ENCODE assay signal across 13 cellular contexts in the genomic region with DNA sequence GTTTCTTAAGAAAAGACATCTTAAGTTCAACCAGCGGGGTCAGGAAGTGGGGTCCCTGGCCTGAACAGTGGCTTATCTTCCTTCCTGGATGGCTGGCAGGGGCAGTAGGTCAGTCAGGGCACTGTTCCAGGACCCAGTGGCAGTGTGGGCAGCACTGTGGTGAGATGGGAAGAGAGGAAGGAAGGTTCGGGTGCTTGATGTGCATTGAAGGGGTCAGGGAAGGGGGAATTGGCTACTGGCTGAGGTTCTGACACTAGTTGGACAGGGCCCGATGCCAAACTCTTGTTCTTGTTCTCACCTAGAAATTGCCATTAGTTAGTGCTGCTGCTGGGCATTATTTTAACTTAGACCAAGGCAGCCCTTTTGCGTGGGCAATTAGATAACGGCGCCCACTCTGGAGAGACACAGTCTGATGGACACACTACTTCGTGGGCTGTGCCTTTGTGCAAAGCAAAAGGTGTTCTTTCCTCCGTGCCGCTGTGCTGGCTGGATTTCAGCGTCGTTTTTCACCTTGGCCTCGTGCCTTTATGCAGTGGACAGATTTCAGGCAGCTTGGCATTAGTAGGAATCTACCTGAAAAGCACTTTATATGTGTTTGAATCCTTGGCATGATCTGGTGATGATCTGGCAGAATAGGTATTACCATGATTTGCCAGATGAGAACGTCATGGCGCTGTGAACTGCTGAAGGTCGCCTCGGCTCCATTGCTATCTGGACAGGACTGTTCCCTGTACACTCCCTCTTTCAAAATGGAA. TPM values are rescaled to one million over a fixed set of nuclear protein-coding genes. Genes with fewer than 3 reads are reported as not detected.
DNase-seq lines count a peak whose midpoint lies in the region; ATAC-seq and TF ChIP-seq lines count a peak whose summit lies in the region.
"Had no signal": no experiment of that assay in that cellular context is flagged by ENCODE, and none has a peak within 500 bp of the region (broad histone marks: within the 10 kb centered on the region; RNA-seq: fewer than 3 reads in every experiment).

No MANE protein-coding gene starts in this region.

- H3K4me1 ChIP-seq in HEK293 (ENCODE audit: control insufficient read depth, insufficient read depth, low read length) (peaks cover 19% of the 10 kb centered on the region), right lobe of liver (peaks cover 0 to 39% (median 7%) of the 10 kb centered on the region in 4 donors), stomach (peaks cover 37 to 73% (median 60%) of the 10 kb centered on the region in 4 donors)

- H3K27ac Mint-ChIP-seq in activated CD4-positive, alpha-beta T cell treated with anti-CD3 and anti-CD28 coated beads, Interleukin-2, amount 10 ng/mL, durations not matched to agents 24 days and 14 days, result no peak overlapping the region
- H3K27ac Mint-ChIP-seq: stimulated activated naive B cell treated with anti-CD40 and anti-IgM and Interleukin-4, amounts not matched to agents 10 μg/mL and 1 μg/mL and 100 μg/mL, for 72 hours had no signal

- intact Hi-C loops in right lobe of liver (cut with DNase I) (no loop called here), stomach (cut with DNase I; ENCODE audit: low total_unique reads) (no loop called here)
- intact Hi-C loops in activated CD4-positive, alpha-beta T cell treated with anti-CD3 and anti-CD28 coated beads, Interleukin-2, amount 10 ng/mL, durations not matched to agents 24 days and 14 days (cut with micrococcal nuclease), result no loop called here

- no peaks in the 10 kb centered on the region for H3K36me3 Mint-ChIP-seq in activated CD4-positive, alpha-beta T cell treated with anti-CD3 and anti-CD28 coated beads, Interleukin-2, amount 10 ng/mL, durations not matched to agents 24 days and 14 days (ENCODE audit: low read depth)
- H3K36me3 Mint-ChIP-seq: stimulated activated naive B cell treated with anti-CD40 and anti-IgM and Interleukin-4, amounts not matched to agents 10 μg/mL and 1 μg/mL and 100 μg/mL, for 72 hours had no signal

- no peak for TF ChIP-seq EP300 in stomach (IDR thresholded peaks at IDR 0.05)

- WGBS in right lobe of liver (ENCODE audit: insufficient coverage, low coverage, low lambda C conversion rate, missing lambda C conversion rate), result 46% methylated on average over 11 of the region's 16 CpGs
- WGBS in stomach, 5 donors, result 38 to 75% (median 45%) methylated on average over 16 of the region's 16 CpGs

- H3K4me1 Mint-ChIP-seq in activated CD4-positive, alpha-beta T cell treated with anti-CD3 and anti-CD28 coated beads, Interleukin-2, amount 10 ng/mL, durations not matched to agents 24 days and 14 days, result peaks cover 19% of the 10 kb centered on the region

- TF ChIP-seq CTCF in HEK293 (tag by site-specific recombination; IDR thresholded peaks at IDR 0.05), result no peak
- no peak for TF ChIP-seq CTCF in right lobe of liver (IDR thresholded peaks at IDR 0.05)
- no peak for TF ChIP-seq CTCF in stomach (IDR thresholded peaks at IDR 0.05)

- no peaks in the 10 kb centered on the region for H3K36me3 ChIP-seq in HEK293 (ENCODE audit: control insufficient read depth in 2 of 2, insufficient read depth in 1 of 2, low read length in 2 of 2)
- no peaks in the 10 kb centered on the region for H3K36me3 ChIP-seq in right lobe of liver
- no peaks in the 10 kb centered on the region for H3K36me3 ChIP-seq in stomach

- H3K9me3 ChIP-seq in HEK293 (ENCODE audit: control insufficient read depth, insufficient read depth, low read depth, low read length) (no peaks in the 10 kb centered on the region), right lobe of liver (no peaks in the 10 kb centered on the region), stomach (no peaks in the 10 kb centered on the region)

- H3K27me3 ChIP-seq in right lobe of liver, result no peaks in the 10 kb centered on the region
- H3K27me3 ChIP-seq in stomach, result no peaks in the 10 kb centered on the region

- peaks cover 8% of the 10 kb centered on the region for H3K27me3 Mint-ChIP-seq in activated CD4-positive, alpha-beta T cell treated with anti-CD3 and anti-CD28 coated beads, Interleukin-2, amount 10 ng/mL, durations not matched to agents 24 days and 14 days
- H3K27me3 Mint-ChIP-seq: stimulated activated naive B cell treated with anti-CD40 and anti-IgM and Interleukin-4, amounts not matched to agents 10 μg/mL and 1 μg/mL and 100 μg/mL, for 72 hours had no signal

- CTCF ChIA-PET in HEK293 (lab: Yijun Ruan, JAX), result interaction anchor here (0.6 to 1.7 kb wide), 2 partner anchors 29 to 207 kb away, joined by 3 to 5 read pairs; no protein-coding TSS in a partner anchor

- peak; percentile 10 for DNase-seq in cerebellar cortex (ENCODE audit: low spot score)
- DNase-seq in right lobe of liver, result peak; percentile 26 to 59 (median 50)
- DNase-seq in stomach, result peak; percentile 49
- no peak for DNase-seq in activated CD4-positive, alpha-beta T cell treated with anti-CD3 and anti-CD28 coated beads, Interleukin-2, amount 10 ng/mL, durations not matched to agents 24 days and 14 days
- no peak for DNase-seq in NCI-H526 treated with DMSO at 0.1 percent for 48 hours (lab: John Stamatoyannopoulos, UW)
- DNase-seq: activated CD4-positive, alpha-beta T cell treated with anti-CD3 and anti-CD28 coated beads for 4 hours; H9; stimulated activated CD4-positive, alpha-beta T cell treated with anti-CD3 and anti-CD28 coated beads, Interleukin-4, amount 100 ng/mL, for 24 hours; stimulated activated naive B cell treated with anti-CD40 and anti-IgM and Interleukin-4, amounts not matched to agents 10 μg/mL and 1 μg/mL and 100 μg/mL, for 72 hours had no signal

- H3K27ac ChIP-seq in HEK293 (ENCODE audit: extremely low read depth, low read depth, low read length), result no peak overlapping the region
- peak overlapping the region in 1 of 3 donors; percentile 8 for H3K27ac ChIP-seq in right lobe of liver
- H3K27ac ChIP-seq in stomach, result peak overlapping the region; percentile 32 to 63 (median 59)

- ATAC-seq in right lobe of liver (peak; percentile 40 to 65 (median 50)), GM18867 (IDR thresholded peaks at IDR 0.05; ENCODE audit: unreplicated experiment) (no peak), HG02852 (IDR thresholded peaks at IDR 0.05; ENCODE audit: unreplicated experiment) (no peak)
- ATAC-seq: stimulated activated naive B cell treated with anti-CD40 and anti-IgM and Interleukin-4, amounts not matched to agents 10 μg/mL and 1 μg/mL and 100 μg/mL, for 72 hours had no signal

- TF ChIP-seq POLR2A in right lobe of liver (IDR thresholded peaks at IDR 0.05) (no peak), stomach (IDR thresholded peaks at IDR 0.05) (no peak)

- POLR2A ChIA-PET in HEK293 (lab: Yijun Ruan, JAX), result no interaction called here

- no peak overlapping the region for H3K4me3 Mint-ChIP-seq in activated CD4-positive, alpha-beta T cell treated with anti-CD3 and anti-CD28 coated beads, Interleukin-2, amount 10 ng/mL, durations not matched to agents 24 days and 14 days
- H3K4me3 Mint-ChIP-seq: H9; stimulated activated naive B cell treated with anti-CD40 and anti-IgM and Interleukin-4, amounts not matched to agents 10 μg/mL and 1 μg/mL and 100 μg/mL, for 72 hours had no signal

- H3K4me3 ChIP-seq in HEK293 (ENCODE audit: low read depth, low read length) (no peak overlapping the region), right lobe of liver (no peak overlapping the region), stomach (no peak overlapping the region)
- H3K4me3 ChIP-seq: lung had no signal

- H3K9me3 Mint-ChIP-seq in activated CD4-positive, alpha-beta T cell treated with anti-CD3 and anti-CD28 coated beads, Interleukin-2, amount 10 ng/mL, durations not matched to agents 24 days and 14 days, result no peaks in the 10 kb centered on the region
- H3K9me3 Mint-ChIP-seq: H9; stimulated activated naive B cell treated with anti-CD40 and anti-IgM and Interleukin-4, amounts not matched to agents 10 μg/mL and 1 μg/mL and 100 μg/mL, for 72 hours had no signal

TF ChIP-seq in HEK293, 187 proteins besides CTCF, POLR2A, EP300 and RAD21:
- TF ChIP-seq ZNF221 (tag by site-specific recombination; IDR thresholded peaks at IDR 0.05; ENCODE audit: borderline replicate concordance), result no peak
- TF ChIP-seq, protein P1, sequence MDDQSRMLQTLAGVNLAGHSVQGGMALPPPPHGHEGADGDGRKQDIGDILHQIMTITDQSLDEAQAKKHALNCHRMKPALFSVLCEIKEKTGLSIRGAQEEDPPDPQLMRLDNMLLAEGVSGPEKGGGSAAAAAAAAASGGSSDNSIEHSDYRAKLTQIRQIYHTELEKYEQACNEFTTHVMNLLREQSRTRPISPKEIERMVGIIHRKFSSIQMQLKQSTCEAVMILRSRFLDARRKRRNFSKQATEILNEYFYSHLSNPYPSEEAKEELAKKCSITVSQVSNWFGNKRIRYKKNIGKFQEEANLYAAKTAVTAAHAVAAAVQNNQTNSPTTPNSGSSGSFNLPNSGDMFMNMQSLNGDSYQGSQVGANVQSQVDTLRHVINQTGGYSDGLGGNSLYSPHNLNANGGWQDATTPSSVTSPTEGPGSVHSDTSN (CRISPR knock-in tag; IDR thresholded peaks at IDR 0.05), result no peak
- no peak for TF ChIP-seq ZBTB1 (tag by site-specific recombination; IDR thresholded peaks at IDR 0.05)
- TF ChIP-seq EGR2 (tag by site-specific recombination; IDR thresholded peaks at IDR 0.05; ENCODE audit: low read depth), result peak; percentile 38; the same call in 1 of the 2 replicates
- TF ChIP-seq, protein P2, sequence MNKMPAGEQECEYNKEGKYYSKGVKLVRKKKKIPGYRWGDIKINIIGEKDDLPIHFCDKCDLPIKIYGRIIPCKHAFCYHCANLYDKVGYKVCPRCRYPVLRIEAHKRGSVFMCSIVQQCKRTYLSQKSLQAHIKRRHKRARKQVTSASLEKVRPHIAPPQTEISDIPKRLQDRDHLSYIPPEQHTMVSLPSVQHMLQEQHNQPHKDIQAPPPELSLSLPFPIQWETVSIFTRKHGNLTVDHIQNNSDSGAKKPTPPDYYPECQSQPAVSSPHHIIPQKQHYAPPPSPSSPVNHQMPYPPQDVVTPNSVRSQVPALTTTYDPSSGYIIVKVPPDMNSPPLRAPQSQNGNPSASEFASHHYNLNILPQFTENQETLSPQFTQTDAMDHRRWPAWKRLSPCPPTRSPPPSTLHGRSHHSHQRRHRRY (tag by site-specific recombination; IDR thresholded peaks at IDR 0.05), result no peak

RNA-seq across cellular contexts. Expression of a gene that starts 30.3 kb away (rescaled TPM):
- 10 to 100 TPM; 27.7 to 66.5 (median 40.8) TPM for total RNA-seq in right lobe of liver
- 100 to 1,000 TPM in 4 of 5 donors, 10 to 100 TPM in 1; 60.3 to 218 (median 190) TPM for total RNA-seq in stomach
- polyA plus RNA-seq in stomach, result 10 to 100 TPM in 2 of 3 donors, 1 to 10 TPM in 1; 5.4 to 16.0 (median 12.0) TPM
- 36.7 and 45.1 TPM in 2 replicates for total RNA-seq in activated CD4-positive, alpha-beta T cell treated with anti-CD3 and anti-CD28 coated beads, Interleukin-2, amount 10 ng/mL, durations not matched to agents 24 days and 14 days

Comparison
In these comparisons a context has a peak if more than half of its experiments do, and no peak if none do; other contexts are left out.
1. DNase-seq: peak in cerebellar cortex (single experiment), right lobe of liver (3 of 3) and stomach (single experiment); none in activated CD4-positive, alpha-beta T cell treated with anti-CD3 and anti-CD28 coated beads, Interleukin-2, amount 10 ng/mL, durations not matched to agents 24 days and 14 days (single experiment) and NCI-H526 treated with DMSO at 0.1 percent for 48 hours (single experiment).
2. ATAC-seq: peak in right lobe of liver (4 of 4); none in GM18867 (single experiment) and HG02852 (single experiment).